11 cellular contexts compared by ENCODE assay signal in the genomic region with DNA sequence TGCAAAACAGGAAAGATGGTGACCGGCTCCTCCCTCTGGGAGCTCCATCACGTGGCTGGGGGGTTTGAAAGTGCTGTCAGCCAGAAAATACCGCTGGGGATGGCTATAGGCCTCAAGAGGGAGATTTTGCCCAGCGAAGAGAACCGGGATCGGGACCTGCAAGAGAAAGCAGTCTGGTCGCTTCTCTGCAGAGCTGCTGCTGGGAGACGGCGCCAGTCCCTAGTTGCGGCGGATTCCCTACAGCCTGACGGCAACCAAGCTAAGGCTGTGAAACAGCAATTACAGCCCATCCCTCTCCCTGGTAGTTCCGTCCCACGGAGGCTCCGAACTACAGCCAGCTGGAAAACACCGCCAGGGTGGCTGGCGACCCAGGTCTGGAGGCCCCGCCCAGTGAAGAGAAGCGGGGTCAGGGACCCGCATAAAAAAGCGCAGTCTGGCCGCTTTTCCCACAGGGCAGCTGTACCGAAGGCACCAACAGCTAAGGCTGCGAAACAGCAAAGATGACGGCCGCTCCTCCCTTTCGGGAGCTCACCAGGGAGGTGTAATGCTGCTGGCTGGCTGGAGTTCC.
DNase-seq lines count a peak whose midpoint lies in the region; ATAC-seq and TF ChIP-seq lines count a peak whose summit lies in the region.
"Had no signal": no experiment of that assay in that cellular context is flagged by ENCODE, and none has a peak within 500 bp of the region (broad histone marks: within the 10 kb centered on the region; RNA-seq: fewer than 3 reads in every experiment).

No MANE protein-coding gene starts in this region.

- H3K27me3 Mint-ChIP-seq in CD4-positive, alpha-beta T cell = peaks cover 14% of the 10 kb centered on the region
- peaks cover 0 to 2% (median 0%) of the 10 kb centered on the region in 3 donors for H3K27me3 Mint-ChIP-seq in immature natural killer cell (ENCODE audit: low read depth in 3 of 3)

- H3K4me1 ChIP-seq in heart right ventricle = no peaks in the 10 kb centered on the region
- peaks cover 0 to 5% of the 10 kb centered on the region in 2 donors for H3K4me1 ChIP-seq in esophagus (ENCODE audit: control insufficient read depth in 2 of 2, insufficient read depth in 2 of 2, low read length in 1 of 2)
- H3K4me1 ChIP-seq in muscle layer of colon (ENCODE audit: insufficient read depth, low read length) = no peaks in the 10 kb centered on the region
- H3K4me1 ChIP-seq in uterus = no peaks in the 10 kb centered on the region

- CTCF ChIA-PET in CD4-positive, alpha-beta T cell (lab: Charles Lee) = interaction anchor here (0.6 kb wide), 1 partner anchor 621 kb away, joined by 3 read pairs; no protein-coding TSS in a partner anchor

- no peak for TF ChIP-seq POLR2A in uterus (IDR thresholded peaks at IDR 0.05)

- H3K9ac ChIP-seq in muscle layer of colon (ENCODE audit: low read length) = no peak overlapping the region

- H3K9me3 Mint-ChIP-seq in CD4-positive, alpha-beta T cell = no peaks in the 10 kb centered on the region
- peaks cover 0 to 17% (median 6%) of the 10 kb centered on the region in 6 donors for H3K9me3 Mint-ChIP-seq in immature natural killer cell
- H3K9me3 Mint-ChIP-seq: neural crest cell had no signal

- intact Hi-C loops in heart right ventricle (cut with DNase I) (no loop called here), Right ventricle myocardium inferior (cut with DNase I) (no loop called here), uterus (cut with DNase I; ENCODE audit: low total_unique reads) (no loop called here)
- intact Hi-C loops in CD4-positive, alpha-beta T cell (cut with DNase I, micrococcal nuclease) = no loop called here

- H3K36me3 ChIP-seq in heart right ventricle (no peaks in the 10 kb centered on the region), esophagus (ENCODE audit: control insufficient read depth in 2 of 2, insufficient read depth in 2 of 2, low read length in 1 of 2) (no peaks in the 10 kb centered on the region), muscle layer of colon (ENCODE audit: insufficient read depth, low read length) (no peaks in the 10 kb centered on the region), uterus (no peaks in the 10 kb centered on the region)

- peak in 1 of 2 donors; percentile 12 for DNase-seq in heart right ventricle
- DNase-seq in Right ventricle myocardium inferior (ENCODE audit: missing footprints) = no peak
- DNase-seq in uterus = no peak
- no peak for DNase-seq in CD4-positive, alpha-beta T cell
- DNase-seq in OCI-M1 (lab: John Stamatoyannopoulos, UW) = no peak
- no peak for DNase-seq in immature natural killer cell
- DNase-seq: NCI-H2029 treated with DMSO at 0.1 percent for 48 hours, SW 1271 had no signal

- TF ChIP-seq CTCF in heart right ventricle (IDR thresholded peaks at IDR 0.05) (no peak), uterus (IDR thresholded peaks at IDR 0.05) (no peak)
- no peak for TF ChIP-seq CTCF in CD4-positive, alpha-beta T cell (IDR thresholded peaks at IDR 0.05)

- WGBS in heart right ventricle, 2 donors = 12 to 27% methylated on average over 26 to 27 of the region's 27 CpGs
- 20 to 21% methylated on average over 27 of the region's 27 CpGs for WGBS in esophagus, 2 donors

- H3K36me3 Mint-ChIP-seq in CD4-positive, alpha-beta T cell (ENCODE audit: low read depth) = no peaks in the 10 kb centered on the region
- no peaks in the 10 kb centered on the region for H3K36me3 Mint-ChIP-seq in immature natural killer cell

- H3K9me3 ChIP-seq in heart right ventricle = no peaks in the 10 kb centered on the region
- H3K9me3 ChIP-seq in esophagus (ENCODE audit: control insufficient read depth in 2 of 2, insufficient read depth in 1 of 2, low read depth in 1 of 2, low read length in 1 of 2) = no peaks in the 10 kb centered on the region
- no peaks in the 10 kb centered on the region for H3K9me3 ChIP-seq in muscle layer of colon (ENCODE audit: low read length)
- H3K9me3 ChIP-seq in uterus = no peaks in the 10 kb centered on the region
- H3K9me3 ChIP-seq in CD4-positive, alpha-beta T cell (ENCODE audit: control insufficient read depth, low read length) = no peaks in the 10 kb centered on the region

- H3K4me1 Mint-ChIP-seq in CD4-positive, alpha-beta T cell (ENCODE audit: low read depth) = no peaks in the 10 kb centered on the region
- H3K4me1 Mint-ChIP-seq in immature natural killer cell = no peaks in the 10 kb centered on the region
- H3K4me1 Mint-ChIP-seq: neural crest cell had no signal

- peak overlapping the region in 9 of 10 donors; percentile 11 to 51 (median 34) for H3K4me3 ChIP-seq in heart right ventricle
- peak overlapping the region; percentile 12 to 38 for H3K4me3 ChIP-seq in esophagus (ENCODE audit: low read depth in 1 of 2, low read length in 2 of 2)
- H3K4me3 ChIP-seq in muscle layer of colon (ENCODE audit: low read depth in 1 of 2, low read length in 2 of 2) = peak overlapping the region; percentile 27 to 53
- peak overlapping the region; percentile 18 to 23 for H3K4me3 ChIP-seq in uterus

- H3K27ac ChIP-seq in heart right ventricle (no peak overlapping the region), esophagus (ENCODE audit: low read depth in 2 of 2, low read length in 1 of 2) (no peak overlapping the region), muscle layer of colon (ENCODE audit: low read depth, low read length) (no peak overlapping the region), uterus (no peak overlapping the region)
- no peak overlapping the region for H3K27ac ChIP-seq in CD4-positive, alpha-beta T cell (ENCODE audit: low read depth, low read length)

- H3K4me3 Mint-ChIP-seq in CD4-positive, alpha-beta T cell = no peak overlapping the region
- H3K4me3 Mint-ChIP-seq in immature natural killer cell = no peak overlapping the region
- H3K4me3 Mint-ChIP-seq: neural crest cell had no signal

- no peak overlapping the region for H3K27ac Mint-ChIP-seq in CD4-positive, alpha-beta T cell
- H3K27ac Mint-ChIP-seq in immature natural killer cell = no peak overlapping the region

- POLR2A ChIA-PET in CD4-positive, alpha-beta T cell (lab: Charles Lee) = no interaction called here

- ATAC-seq in heart right ventricle (peak in 2 of 8 donors; percentile 27 to 39), Right ventricle myocardium inferior (no peak)
- ATAC-seq in CD4-positive, alpha-beta T cell (ENCODE audit: poor library complexity) = no peak

- peaks cover 0 to 11% (median 5%) of the 10 kb centered on the region in 7 donors for H3K27me3 ChIP-seq in heart right ventricle
- no peaks in the 10 kb centered on the region for H3K27me3 ChIP-seq in esophagus (ENCODE audit: control insufficient read depth in 1 of 2, insufficient read depth in 2 of 2, low read length in 2 of 2)
- peaks cover 0 to 7% of the 10 kb centered on the region in 2 donors for H3K27me3 ChIP-seq in muscle layer of colon (ENCODE audit: control insufficient read depth in 1 of 2, insufficient read depth in 2 of 2, low read length in 2 of 2)
- no peaks in the 10 kb centered on the region for H3K27me3 ChIP-seq in uterus
- no peaks in the 10 kb centered on the region for H3K27me3 ChIP-seq in CD4-positive, alpha-beta T cell (ENCODE audit: control insufficient read depth, insufficient read depth, low read length)
